ENCODE assay signal across 14 cellular contexts in genomic region chr12:47782372-47782770, GRCh38. TPM values are rescaled to one million over a fixed set of nuclear protein-coding genes. Genes with fewer than 3 reads are reported as not detected.
A peak's percentile ranks its signal among the peaks of the same experiment; 100 is the strongest.
DNase-seq lines count a peak whose midpoint lies in the region; ATAC-seq, FAIRE-seq and TF ChIP-seq lines count a peak whose summit lies in the region.
"Had no signal": no experiment of that assay in that cellular context is flagged by ENCODE, and none has a peak within 500 bp of the region (broad histone marks: within the 10 kb centered on the region; RNA-seq: fewer than 3 reads in every experiment).

No MANE protein-coding gene starts in this region.

- peak overlapping the region; percentile 74 for H3K27ac Mint-ChIP-seq in activated naive CD4-positive, alpha-beta T cell treated with anti-CD3 and anti-CD28 coated beads, Interleukin-2, amount 10 ng/mL, durations not matched to agents 7 days and 5 days
- no peak overlapping the region for H3K27ac Mint-ChIP-seq in astrocyte (ENCODE audit: unreplicated experiment)

- H3K4me3 ChIP-seq in astrocyte (ENCODE audit: insufficient read depth, low read depth, low read length) (no peak overlapping the region), keratinocyte (ENCODE audit: control insufficient read depth in 2 of 3, extremely low read depth in 1 of 3, insufficient read depth in 2 of 3, low read depth in 1 of 3, low read length in 3 of 3) (no peak overlapping the region)

- H3K9me1 ChIP-seq in keratinocyte (ENCODE audit: control insufficient read depth, extremely low read depth, insufficient read depth, low read length), result no peaks in the 10 kb centered on the region

- H3K4me2 ChIP-seq in astrocyte (ENCODE audit: low read length) (no peak overlapping the region), keratinocyte (ENCODE audit: control insufficient read depth, extremely low read depth, insufficient read depth, low read depth, low read length) (peak overlapping the region; percentile 44)

- FAIRE-seq in astrocyte (lab: Jason Lieb, UNC) (no peak), keratinocyte (lab: Jason Lieb, UNC) (no peak), frontal cortex (lab: Jason Lieb, UNC) (no peak)

- H2AFZ ChIP-seq in astrocyte (ENCODE audit: low read depth, low read length) (no peak overlapping the region), keratinocyte (ENCODE audit: control insufficient read depth, low read length) (no peak overlapping the region)

- H3K36me3 Mint-ChIP-seq in activated naive CD4-positive, alpha-beta T cell treated with anti-CD3 and anti-CD28 coated beads, Interleukin-2, amount 10 ng/mL, durations not matched to agents 7 days and 5 days, result peaks cover 49% of the 10 kb centered on the region
- peaks cover 15% of the 10 kb centered on the region for H3K36me3 Mint-ChIP-seq in astrocyte (ENCODE audit: low read depth, unreplicated experiment)

- H3K4me3 Mint-ChIP-seq in activated naive CD4-positive, alpha-beta T cell treated with anti-CD3 and anti-CD28 coated beads, Interleukin-2, amount 10 ng/mL, durations not matched to agents 7 days and 5 days, result no peak overlapping the region
- H3K4me3 Mint-ChIP-seq in astrocyte (ENCODE audit: unreplicated experiment), result no peak overlapping the region
- H3K4me3 Mint-ChIP-seq: WTC11 had no signal

- H3K4me1 Mint-ChIP-seq in activated naive CD4-positive, alpha-beta T cell treated with anti-CD3 and anti-CD28 coated beads, Interleukin-2, amount 10 ng/mL, durations not matched to agents 7 days and 5 days, result peaks cover 27% of the 10 kb centered on the region
- H3K4me1 Mint-ChIP-seq in astrocyte (ENCODE audit: low read depth, unreplicated experiment), result peaks cover 9% of the 10 kb centered on the region

- H3K9ac ChIP-seq in astrocyte (ENCODE audit: low read length) (peak overlapping the region; percentile 6), keratinocyte (ENCODE audit: control insufficient read depth, extremely low read depth, insufficient read depth, low read length) (peak overlapping the region; percentile 40)

- H3K4me1 ChIP-seq in astrocyte (ENCODE audit: insufficient read depth, low read length), result no peaks in the 10 kb centered on the region
- peaks cover 23% of the 10 kb centered on the region for H3K4me1 ChIP-seq in keratinocyte (ENCODE audit: control insufficient read depth, extremely low read depth, insufficient read depth, low read length)

- TF ChIP-seq CTCF in astrocyte (IDR thresholded peaks at IDR 0.05; ENCODE audit: insufficient read depth, low read depth, low read length) (no peak), keratinocyte (optimal IDR thresholded peaks at IDR 0.05 in 1 of 3, IDR thresholded peaks at IDR 0.05 in 1 of 3, conservative IDR thresholded peaks at IDR 0.05 in 1 of 3; ENCODE audit: extremely low read depth in 1 of 3, insufficient read depth in 2 of 3, low read length in 3 of 3) (peak in 1 of 3 experiments; percentile 28)

- H3K9me3 ChIP-seq in astrocyte (ENCODE audit: insufficient read depth, low read depth, low read length) (no peaks in the 10 kb centered on the region), keratinocyte (ENCODE audit: control insufficient read depth, low read depth, low read length) (no peaks in the 10 kb centered on the region)

- H3K79me2 ChIP-seq in astrocyte (ENCODE audit: insufficient read depth, low read length), result no peaks in the 10 kb centered on the region
- no peaks in the 10 kb centered on the region for H3K79me2 ChIP-seq in keratinocyte (ENCODE audit: control insufficient read depth, insufficient read depth, low read length)

- no peak overlapping the region for H3K27ac ChIP-seq in astrocyte (ENCODE audit: low read depth, low read length)
- peak overlapping the region; percentile 50 for H3K27ac ChIP-seq in keratinocyte (ENCODE audit: control insufficient read depth, insufficient read depth, low read length)

- no peaks in the 10 kb centered on the region for H3K27me3 Mint-ChIP-seq in activated naive CD4-positive, alpha-beta T cell treated with anti-CD3 and anti-CD28 coated beads, Interleukin-2, amount 10 ng/mL, durations not matched to agents 7 days and 5 days
- no peaks in the 10 kb centered on the region for H3K27me3 Mint-ChIP-seq in astrocyte (ENCODE audit: low read depth, unreplicated experiment)

- no peaks in the 10 kb centered on the region for H3K9me3 Mint-ChIP-seq in activated naive CD4-positive, alpha-beta T cell treated with anti-CD3 and anti-CD28 coated beads, Interleukin-2, amount 10 ng/mL, durations not matched to agents 7 days and 5 days
- no peaks in the 10 kb centered on the region for H3K9me3 Mint-ChIP-seq in astrocyte (ENCODE audit: unreplicated experiment)
- H3K9me3 Mint-ChIP-seq: WTC11 had no signal

- H3K36me3 ChIP-seq in astrocyte (ENCODE audit: insufficient read depth, low read length) (peaks cover 27% of the 10 kb centered on the region), keratinocyte (ENCODE audit: control insufficient read depth in 2 of 2, extremely low read depth in 1 of 2, insufficient read depth in 2 of 2, low read length in 2 of 2) (peaks cover 21 to 39% of the 10 kb centered on the region in 2 experiments)

- dilution Hi-C loops in keratinocyte (cut with MboI; ENCODE audit: extremely low pct_ligation_motif_present, low sequenced_read_pairs), result no loop called here

- CTCF ChIA-PET in activated naive CD4-positive, alpha-beta T cell treated with anti-CD3 and anti-CD28 coated beads, Interleukin-2, amount 10 ng/mL, durations not matched to agents 7 days and 5 days (lab: Charles Lee), result interaction anchor here (0.9 to 19.0 kb wide), 6 partner anchors 10 to 56 kb away, joined by 3 to 597 read pairs (median 40); partner anchors contain the start of gene SLC48A1

- H3K27me3 ChIP-seq in astrocyte (ENCODE audit: insufficient read depth, low read length) (no peaks in the 10 kb centered on the region), keratinocyte (ENCODE audit: control insufficient read depth, extremely low read depth, insufficient read depth, low read length) (no peaks in the 10 kb centered on the region)

- DNase-seq in activated naive CD4-positive, alpha-beta T cell treated with anti-CD3 and anti-CD28 coated beads, Interleukin-2, amount 10 ng/mL, durations not matched to agents 7 days and 5 days, result no peak
- no peak for DNase-seq in activated naive CD4-positive, alpha-beta T cell treated with Interleukin-2 at 50 U/mL for 16 hours
- DNase-seq in astrocyte (ENCODE audit: low read depth) (no peak), keratinocyte (ENCODE audit: low read depth, low spot score) (no peak), superior temporal gyrus (ENCODE audit: extremely low spot score) (peak; percentile 17), D341Med (ENCODE audit: low spot score) (no peak), frontal cortex (ENCODE audit: low spot score in 2 of 2) (no peak)
- DNase-seq: activated gamma-delta T cell, NCI-H1092, trophoblast cell had no signal

- H4K20me1 ChIP-seq in astrocyte (ENCODE audit: insufficient read depth, low read length), result peaks cover 64% of the 10 kb centered on the region
- no peaks in the 10 kb centered on the region for H4K20me1 ChIP-seq in keratinocyte (ENCODE audit: control insufficient read depth, extremely low read depth, insufficient read depth, low read length)

- ATAC-seq in HG03045 (IDR thresholded peaks at IDR 0.05; ENCODE audit: unreplicated experiment), result no peak
- ATAC-seq: Right ventricle myocardium inferior, WTC11 had no signal

RNA-seq across cellular contexts. Expression of gene SLC48A1, which starts 9.3 kb away (rescaled TPM):
- total RNA-seq in astrocyte (17.7 and 23.8 TPM in 2 replicates), frontal cortex (8.6 TPM)
- 7.8 to 15.3 TPM (median 8.1 TPM) in 3 replicates for polyA plus RNA-seq in keratinocyte
- 1.5 TPM for polyA plus RNA-seq in keratinocyte (2011; ENCODE audit: low read depth)
- polyA plus RNA-seq in keratinocyte (2011; cell fraction: cytosol; rRNA removed), result 10.8 and 12.2 TPM in 2 replicates
- 14.4 and 18.3 TPM in 2 replicates for polyA plus RNA-seq in keratinocyte (2011; cell fraction: nucleus; rRNA removed)
- 11.7 and 13.6 TPM in 2 replicates for polyA plus RNA-seq in keratinocyte (2012; ENCODE audit: low replicate concordance)
- 12.8 to 29.3 TPM (median 16.5 TPM) in 3 replicates for polyA minus RNA-seq in keratinocyte
- 16.5 TPM for polyA minus RNA-seq in keratinocyte (2011; cell fraction: cytosol; rRNA and poly(A)+ RNA removed)
- 5.4 and 5.8 TPM in 2 replicates for polyA minus RNA-seq in keratinocyte (2011; cell fraction: nucleus; rRNA and poly(A)+ RNA removed)

RNA-seq across cellular contexts. Expression of gene RAPGEF3, which starts 23.7 kb away (rescaled TPM):
- total RNA-seq in astrocyte (5.9 and 8.4 TPM in 2 replicates), frontal cortex (7.7 TPM)
- polyA plus RNA-seq in keratinocyte, result 4.1 to 5.7 TPM (median 5.1 TPM) in 3 replicates
- polyA plus RNA-seq in keratinocyte (2011; ENCODE audit: low read depth), result 2.2 TPM
- 1.8 and 2.7 TPM in 2 replicates for polyA plus RNA-seq in keratinocyte (2011; cell fraction: cytosol; rRNA removed)
- polyA plus RNA-seq in keratinocyte (2011; cell fraction: nucleus; rRNA removed), result 13.1 and 17.2 TPM in 2 replicates
- 1.9 and 6.5 TPM in 2 replicates for polyA plus RNA-seq in keratinocyte (2012; ENCODE audit: low replicate concordance)
- polyA minus RNA-seq in keratinocyte, result 5.5 to 25.3 TPM (median 5.9 TPM) in 3 replicates
- 8.1 TPM for polyA minus RNA-seq in keratinocyte (2011; cell fraction: cytosol; rRNA and poly(A)+ RNA removed)
- polyA minus RNA-seq in keratinocyte (2011; cell fraction: nucleus; rRNA and poly(A)+ RNA removed), result 5.7 and 7.1 TPM in 2 replicates

RNA-seq across cellular contexts. Expression of gene HDAC7, which starts 37.3 kb away (rescaled TPM):
- 76.3 and 92.2 TPM in 2 replicates for total RNA-seq in astrocyte
- polyA plus RNA-seq in keratinocyte, result 15.8 to 32.4 TPM (median 17.0 TPM) in 3 replicates
- 27.9 TPM for polyA plus RNA-seq in keratinocyte (2011; ENCODE audit: low read depth)
- polyA plus RNA-seq in keratinocyte (2011; cell fraction: cytosol; rRNA removed), result 13.0 and 21.8 TPM in 2 replicates
- polyA plus RNA-seq in keratinocyte (2011; cell fraction: nucleus; rRNA removed), result 67.6 and 79.0 TPM in 2 replicates
- 24.3 and 37.1 TPM in 2 replicates for polyA plus RNA-seq in keratinocyte (2012; ENCODE audit: low replicate concordance)
- 13.7 to 55.7 TPM (median 18.8 TPM) in 3 replicates for polyA minus RNA-seq in keratinocyte
- polyA minus RNA-seq in keratinocyte (2011; cell fraction: cytosol; rRNA and poly(A)+ RNA removed), result 32.6 TPM
- polyA minus RNA-seq in keratinocyte (2011; cell fraction: nucleus; rRNA and poly(A)+ RNA removed), result 23.3 and 24.6 TPM in 2 replicates
- 4.9 TPM for total RNA-seq in frontal cortex

RNA-seq across cellular contexts. Expression of gene ENDOU, which starts 57.1 kb away (rescaled TPM):
- total RNA-seq in astrocyte (not detected in 2 replicates), frontal cortex (not detected)
- polyA plus RNA-seq in keratinocyte, result 0.28 to 0.35 TPM (median 0.33 TPM) in 3 replicates
- not detected for polyA plus RNA-seq in keratinocyte (2011; ENCODE audit: low read depth)
- 0.04 TPM in 2 replicates for polyA plus RNA-seq in keratinocyte (2011; cell fraction: cytosol; rRNA removed)
- 0.83 and 0.99 TPM in 2 replicates for polyA plus RNA-seq in keratinocyte (2011; cell fraction: nucleus; rRNA removed)
- polyA plus RNA-seq in keratinocyte (2012; ENCODE audit: low replicate concordance), result 0.13 and 0.24 TPM in 2 replicates
- polyA minus RNA-seq in keratinocyte, result 0.23 to 0.61 TPM in 2 of 3 replicates, not detected in the other
- not detected for polyA minus RNA-seq in keratinocyte (2011; cell fraction: cytosol; rRNA and poly(A)+ RNA removed)
- polyA minus RNA-seq in keratinocyte (2011; cell fraction: nucleus; rRNA and poly(A)+ RNA removed), result 0.47 and 1.1 TPM in 2 replicates
- total RNA-seq: mucosa of gallbladder, Right ventricle myocardium inferior, WTC11 had no signal

Comparison
In these comparisons a context has a peak if more than half of its experiments do, and no peak if none do; other contexts are left out.
1. RNA of gene HDAC7, which starts 37.3 kb away (total RNA-seq): 76.3 to 92.2 TPM in astrocyte; 4.9 TPM in frontal cortex (single experiment); every median in the first group is over 10 times any median in the second.